8 cellular contexts compared by ENCODE assay signal in the genomic region with DNA sequence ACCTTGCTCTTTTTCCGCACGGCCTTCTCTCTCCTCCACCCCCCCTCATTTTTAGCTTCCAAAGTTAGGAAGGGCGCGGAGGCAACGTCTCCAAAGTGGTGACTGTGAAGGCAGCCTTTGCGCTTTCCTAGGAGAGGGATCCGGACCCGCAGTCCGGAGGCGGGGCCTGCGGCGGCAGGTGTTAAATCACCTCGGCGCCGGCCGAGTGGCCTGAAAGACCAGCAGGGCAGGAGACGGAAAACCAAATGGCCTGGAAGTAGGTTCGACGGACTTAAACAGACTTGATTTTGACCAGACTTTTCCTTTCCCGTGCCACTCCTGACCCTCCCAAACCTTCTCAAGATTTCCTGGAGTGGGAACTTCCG. TPM values are rescaled to one million over a fixed set of nuclear protein-coding genes. Genes with fewer than 3 reads are reported as not detected.
DNase-seq lines count a peak whose midpoint lies in the region; ATAC-seq lines count a peak whose summit lies in the region.

No MANE protein-coding gene starts in this region.

- H3K27me3 ChIP-seq in neuron (ENCODE audit: insufficient read depth, low read length): no peaks in the 10 kb centered on the region

- peak; percentile 6 for ATAC-seq in HG02759 (IDR thresholded peaks at IDR 0.05; ENCODE audit: unreplicated experiment)

- peak in 2 of 3 experiments; percentile 35 to 44 for DNase-seq in NCI-H1417 (lab: John Stamatoyannopoulos, UW)
- no peak for DNase-seq in NCI-H1417 treated with DMSO at 0.1 percent for 48 hours (lab: John Stamatoyannopoulos, UW)
- peak; percentile 78 for DNase-seq in NCI-H748 (lab: John Stamatoyannopoulos, UW; ENCODE audit: unreplicated experiment)
- peak; percentile 83 for DNase-seq in activated effector memory CD4-positive, alpha-beta T cell treated with anti-CD3 and anti-CD28 coated beads, Interleukin-2, amount 50 U/mL, for 16 hours
- DNase-seq in foreskin melanocyte: peak; percentile 17

- WGBS in urinary bladder: under 1% methylated on average over 21 of the region's 21 CpGs

- H3K4me1 ChIP-seq in neuron (ENCODE audit: insufficient read depth, low read length) (peaks cover 16% of the 10 kb centered on the region), urinary bladder (ENCODE audit: insufficient read depth) (no peaks in the 10 kb centered on the region)

- H2AFZ ChIP-seq in neuron (ENCODE audit: low read depth, low read length): peak overlapping the region; percentile 33

- H3K36me3 ChIP-seq in neuron (ENCODE audit: insufficient read depth, low read length): no peaks in the 10 kb centered on the region
- H3K36me3 ChIP-seq in urinary bladder (ENCODE audit: insufficient read depth): no peaks in the 10 kb centered on the region

- H3K27ac ChIP-seq in urinary bladder (ENCODE audit: low read depth): peak overlapping the region; percentile 93

- H3K9me3 ChIP-seq in neuron (ENCODE audit: low read length): peaks cover under 1% of the 10 kb centered on the region

- H3K4me3 ChIP-seq in neuron (ENCODE audit: low read length) (peak overlapping the region; percentile 84), urinary bladder (ENCODE audit: low read depth, low read length) (peak overlapping the region; percentile 91)

RNA-seq across cellular contexts. Expression of gene GORASP2, which starts 0.6 kb away (rescaled TPM):
- 35.5 TPM for total RNA-seq in urinary bladder
- 53.0 TPM for polyA plus RNA-seq in urinary bladder
